In the genomic region with DNA sequence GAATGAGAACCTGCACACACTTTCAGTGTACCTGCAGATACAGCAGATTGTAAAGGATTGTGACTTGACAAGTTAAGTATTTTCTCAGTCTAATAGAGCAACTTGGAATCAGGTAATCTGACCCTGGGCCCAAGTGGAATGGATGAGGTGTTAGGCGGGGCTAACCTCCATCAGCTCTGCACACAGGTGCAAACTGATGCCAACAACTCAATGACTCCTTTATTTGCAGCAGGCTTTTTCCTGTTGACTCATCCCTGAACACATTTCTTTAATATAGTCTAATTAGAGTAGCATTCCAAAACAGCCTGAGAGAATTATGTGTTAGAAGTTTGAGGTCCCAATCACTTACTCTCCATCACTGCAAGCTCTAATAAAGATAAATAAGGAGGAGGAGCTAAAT, we compare ENCODE assay signal across 3 cellular contexts.
TF ChIP-seq lines count a peak whose summit lies in the region.

No MANE protein-coding gene starts in this region.

TF ChIP-seq in HCT116, 20 proteins besides CTCF, POLR2A, EP300 and RAD21 (continues in another document):
- TF ChIP-seq ELF1 (IDR thresholded peaks at IDR 0.05; ENCODE audit: borderline replicate concordance, low read depth), result no peak
- TF ChIP-seq SRF (IDR thresholded peaks at IDR 0.05; ENCODE audit: low read depth), result no peak
- TF ChIP-seq, protein P1, sequence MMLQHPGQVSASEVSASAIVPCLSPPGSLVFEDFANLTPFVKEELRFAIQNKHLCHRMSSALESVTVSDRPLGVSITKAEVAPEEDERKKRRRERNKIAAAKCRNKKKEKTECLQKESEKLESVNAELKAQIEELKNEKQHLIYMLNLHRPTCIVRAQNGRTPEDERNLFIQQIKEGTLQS (IDR thresholded peaks at IDR 0.05), result no peak
- 0 out of 2 replicates have a peak, but pooled peaks have one; percentile 27 for TF ChIP-seq CBX3 (IDR thresholded peaks at IDR 0.05; ENCODE audit: low read depth)
- no peak for TF ChIP-seq EGR1 (IDR thresholded peaks at IDR 0.05; ENCODE audit: low read depth)
- TF ChIP-seq EZH2phosphoT487 (IDR thresholded peaks at IDR 0.05; ENCODE audit: borderline replicate concordance), result no peak
- TF ChIP-seq TCF7L2 (IDR thresholded peaks at IDR 0.05; ENCODE audit: borderline replicate concordance, extremely low read depth, insufficient read depth, insufficient read length), result no peak
- TF ChIP-seq EZH2 (IDR thresholded peaks at IDR 0.05), result no peak
- peak; percentile 66 for TF ChIP-seq FOSL1 (IDR thresholded peaks at IDR 0.05; ENCODE audit: low read depth)
- TF ChIP-seq, protein P2, sequence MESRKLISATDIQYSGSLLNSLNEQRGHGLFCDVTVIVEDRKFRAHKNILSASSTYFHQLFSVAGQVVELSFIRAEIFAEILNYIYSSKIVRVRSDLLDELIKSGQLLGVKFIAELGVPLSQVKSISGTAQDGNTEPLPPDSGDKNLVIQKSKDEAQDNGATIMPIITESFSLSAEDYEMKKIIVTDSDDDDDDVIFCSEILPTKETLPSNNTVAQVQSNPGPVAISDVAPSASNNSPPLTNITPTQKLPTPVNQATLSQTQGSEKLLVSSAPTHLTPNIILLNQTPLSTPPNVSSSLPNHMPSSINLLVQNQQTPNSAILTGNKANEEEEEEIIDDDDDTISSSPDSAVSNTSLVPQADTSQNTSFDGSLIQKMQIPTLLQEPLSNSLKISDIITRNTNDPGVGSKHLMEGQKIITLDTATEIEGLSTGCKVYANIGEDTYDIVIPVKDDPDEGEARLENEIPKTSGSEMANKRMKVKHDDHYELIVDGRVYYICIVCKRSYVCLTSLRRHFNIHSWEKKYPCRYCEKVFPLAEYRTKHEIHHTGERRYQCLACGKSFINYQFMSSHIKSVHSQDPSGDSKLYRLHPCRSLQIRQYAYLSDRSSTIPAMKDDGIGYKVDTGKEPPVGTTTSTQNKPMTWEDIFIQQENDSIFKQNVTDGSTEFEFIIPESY (IDR thresholded peaks at IDR 0.05; ENCODE audit: extremely low read depth, insufficient replicate concordance, low read length), result no peak
- no peak for TF ChIP-seq CEBPB (IDR thresholded peaks at IDR 0.05; ENCODE audit: low read depth)
- TF ChIP-seq SP1 (IDR thresholded peaks at IDR 0.05; ENCODE audit: low read depth), result peak; percentile 72
- no peak for TF ChIP-seq ZNF274 (IDR thresholded peaks at IDR 0.05; ENCODE audit: low read depth, low read length)
- TF ChIP-seq SIN3A (IDR thresholded peaks at IDR 0.05; ENCODE audit: low read depth), result no peak
- TF ChIP-seq, protein P3, sequence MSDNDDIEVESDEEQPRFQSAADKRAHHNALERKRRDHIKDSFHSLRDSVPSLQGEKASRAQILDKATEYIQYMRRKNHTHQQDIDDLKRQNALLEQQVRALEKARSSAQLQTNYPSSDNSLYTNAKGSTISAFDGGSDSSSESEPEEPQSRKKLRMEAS (IDR thresholded peaks at IDR 0.05), result no peak

TF ChIP-seq in endothelial cell of umbilical vein, 7 proteins besides CTCF, POLR2A, EP300 and RAD21:
- no peak for TF ChIP-seq JUN (IDR thresholded peaks at IDR 0.05; ENCODE audit: borderline replicate concordance, insufficient read depth, insufficient read length, low read depth)
- TF ChIP-seq, protein P3 (IDR thresholded peaks at IDR 0.05; ENCODE audit: insufficient read depth, insufficient read length), result no peak
- no peak for TF ChIP-seq FOS (IDR thresholded peaks at IDR 0.05; ENCODE audit: borderline replicate concordance, insufficient read depth, low read length)
- TF ChIP-seq EZH2 (IDR thresholded peaks at IDR 0.05; ENCODE audit: borderline replicate concordance, low read depth, low read length, severe bottlenecking), result no peak
- TF ChIP-seq GATA2 (IDR thresholded peaks at IDR 0.05; ENCODE audit: insufficient read depth, insufficient read length, low read depth, low read length), result no peak
- no peak for TF ChIP-seq MYC (IDR thresholded peaks at IDR 0.05; ENCODE audit: low read depth, low read length)
- no peak for TF ChIP-seq POLR2AphosphoS5 (IDR thresholded peaks at IDR 0.05; ENCODE audit: insufficient read depth, low read depth, low read length)

TF ChIP-seq in HepG2, 621 proteins besides CTCF, POLR2A, EP300 and RAD21:
- TF ChIP-seq ZFP36 (IDR thresholded peaks at IDR 0.05; ENCODE audit: borderline replicate concordance, low read depth, low read length, partially characterized antibody) (no peak), FOXC1 (CRISPR knock-in tag; IDR thresholded peaks at IDR 0.05; ENCODE audit: borderline replicate concordance) (no peak), NFE2L1 (CRISPR knock-in tag; IDR thresholded peaks at IDR 0.05; ENCODE audit: borderline replicate concordance) (no peak), FOSL2 (CRISPR knock-in tag; IDR thresholded peaks at IDR 0.05) (no peak), AKAP8 (CRISPR knock-in tag; IDR thresholded peaks at IDR 0.05) (no peak)
- TF ChIP-seq, protein P4, sequence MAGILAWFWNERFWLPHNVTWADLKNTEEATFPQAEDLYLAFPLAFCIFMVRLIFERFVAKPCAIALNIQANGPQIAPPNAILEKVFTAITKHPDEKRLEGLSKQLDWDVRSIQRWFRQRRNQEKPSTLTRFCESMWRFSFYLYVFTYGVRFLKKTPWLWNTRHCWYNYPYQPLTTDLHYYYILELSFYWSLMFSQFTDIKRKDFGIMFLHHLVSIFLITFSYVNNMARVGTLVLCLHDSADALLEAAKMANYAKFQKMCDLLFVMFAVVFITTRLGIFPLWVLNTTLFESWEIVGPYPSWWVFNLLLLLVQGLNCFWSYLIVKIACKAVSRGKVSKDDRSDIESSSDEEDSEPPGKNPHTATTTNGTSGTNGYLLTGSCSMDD (CRISPR knock-in tag; IDR thresholded peaks at IDR 0.05), result no peak
- TF ChIP-seq, protein P5, sequence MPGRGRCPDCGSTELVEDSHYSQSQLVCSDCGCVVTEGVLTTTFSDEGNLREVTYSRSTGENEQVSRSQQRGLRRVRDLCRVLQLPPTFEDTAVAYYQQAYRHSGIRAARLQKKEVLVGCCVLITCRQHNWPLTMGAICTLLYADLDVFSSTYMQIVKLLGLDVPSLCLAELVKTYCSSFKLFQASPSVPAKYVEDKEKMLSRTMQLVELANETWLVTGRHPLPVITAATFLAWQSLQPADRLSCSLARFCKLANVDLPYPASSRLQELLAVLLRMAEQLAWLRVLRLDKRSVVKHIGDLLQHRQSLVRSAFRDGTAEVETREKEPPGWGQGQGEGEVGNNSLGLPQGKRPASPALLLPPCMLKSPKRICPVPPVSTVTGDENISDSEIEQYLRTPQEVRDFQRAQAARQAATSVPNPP (CRISPR knock-in tag; IDR thresholded peaks at IDR 0.05), result no peak
